ENCODE assay signal across 8 cellular contexts in genomic region chr20:50111120-50111828, GRCh38. TPM values are rescaled to one million over a fixed set of nuclear protein-coding genes. Genes with fewer than 3 reads are reported as not detected.
DNase-seq lines count a peak whose midpoint lies in the region; ATAC-seq and TF ChIP-seq lines count a peak whose summit lies in the region.

No MANE protein-coding gene starts in this region.

- TF ChIP-seq CTCF in WTC11 (IDR thresholded peaks at IDR 0.05) (no peak), psoas muscle (IDR thresholded peaks at IDR 0.05) (no peak)

- H3K36me3 ChIP-seq in HAP-1 (replicated peaks) (peaks cover 8% of the 10 kb centered on the region), psoas muscle (ENCODE audit: insufficient read depth in 1 of 2, low read depth in 1 of 2) (no peaks in the 10 kb centered on the region)

- no peaks in the 10 kb centered on the region for H3K36me3 Mint-ChIP-seq in WTC11

- peaks cover 77% of the 10 kb centered on the region for H3K4me1 Mint-ChIP-seq in WTC11

- peak overlapping the region; percentile 86 for H3K27ac Mint-ChIP-seq in WTC11

- ATAC-seq in WTC11 = no peak
- ATAC-seq in psoas muscle = peak in 3 of 4 donors; percentile 36 to 44 (median 37)
- ATAC-seq in GM19023 (IDR thresholded peaks at IDR 0.05; ENCODE audit: unreplicated experiment) = no peak

- H3K27me3 ChIP-seq in HAP-1 (ENCODE audit: low read depth) (no peaks in the 10 kb centered on the region), psoas muscle (ENCODE audit: insufficient read depth in 3 of 3, low read length in 2 of 3) (no peaks in the 10 kb centered on the region)

- no peaks in the 10 kb centered on the region for H3K9me3 Mint-ChIP-seq in WTC11

- intact Hi-C loops in psoas muscle (cut with DNase I) = loop anchor here in 1 of 2 donors (10.0 kb wide), 1 partner anchor 354 kb away; no protein-coding TSS in a partner anchor

- 22 to 29% (median 24%) methylated on average over 10 of the region's 10 CpGs for WGBS in psoas muscle, 3 donors

- POLR2A ChIA-PET in WTC11 (lab: Charles Lee) = no interaction called here

- peak overlapping the region; percentile 86 for H3K4me3 ChIP-seq in HAP-1
- peak overlapping the region; percentile 91 for H3K4me3 ChIP-seq in psoas muscle

- peak overlapping the region; percentile 87 for H3K27ac ChIP-seq in epithelial cell of prostate
- H3K27ac ChIP-seq in psoas muscle = peak overlapping the region; percentile 97

- no peaks in the 10 kb centered on the region for H3K27me3 Mint-ChIP-seq in WTC11 (ENCODE audit: low read depth)

- peaks cover 36% of the 10 kb centered on the region for H3K4me1 ChIP-seq in HAP-1
- H3K4me1 ChIP-seq in psoas muscle = peaks cover 83% of the 10 kb centered on the region

- H3K4me3 Mint-ChIP-seq in WTC11 = peak overlapping the region; percentile 98

- in situ Hi-C loops in HAP-1 (cut with MboI; ENCODE audit: low sequenced_read_pairs) = no loop called here

- CTCF ChIA-PET in WTC11 (lab: Charles Lee) = interaction anchor here (1.7 to 2.6 kb wide), 3 partner anchors 25 to 40 kb away, joined by 7 to 9 read pairs (median 8); no protein-coding TSS in a partner anchor

- no peak for DNase-seq in HAP-1 (ENCODE audit: low spot score in 2 of 2)
- no peak for DNase-seq in WTC11 (ENCODE audit: low spot score)
- no peak for DNase-seq in epithelial cell of prostate (ENCODE audit: low read depth, low spot score)
- no peak for DNase-seq in psoas muscle
- no peak for DNase-seq in SIG-M5 (lab: John Stamatoyannopoulos, UW)
- no peak for DNase-seq in midbrain (lab: John Stamatoyannopoulos, UW)
- DNase-seq in SHP77 treated with DMSO at 0.1 percent for 48 hours (lab: John Stamatoyannopoulos, UW) = no peak

- H3K9me3 ChIP-seq in HAP-1 (no peaks in the 10 kb centered on the region), psoas muscle (no peaks in the 10 kb centered on the region)

TF ChIP-seq in WTC11, 78 proteins besides CTCF, POLR2A, EP300 and RAD21:
- TF ChIP-seq CREM (CRISPR knock-in tag; IDR thresholded peaks at IDR 0.05) = no peak
- TF ChIP-seq OVOL2 (CRISPR knock-in tag; IDR thresholded peaks at IDR 0.05; ENCODE audit: borderline replicate concordance) = no peak
- no peak for TF ChIP-seq HMGXB4 (CRISPR knock-in tag; IDR thresholded peaks at IDR 0.05)
- no peak for TF ChIP-seq ATF2 (CRISPR knock-in tag; IDR thresholded peaks at IDR 0.05; ENCODE audit: borderline replicate concordance, low read depth)
- no peak for TF ChIP-seq ZMAT4 (CRISPR knock-in tag; IDR thresholded peaks at IDR 0.05)
- no peak for TF ChIP-seq JUN (CRISPR knock-in tag; IDR thresholded peaks at IDR 0.05)
- TF ChIP-seq SMAD3 (CRISPR knock-in tag; IDR thresholded peaks at IDR 0.05; ENCODE audit: borderline replicate concordance) = no peak
- no peak for TF ChIP-seq TEAD1 (CRISPR knock-in tag; IDR thresholded peaks at IDR 0.05)
- TF ChIP-seq, protein P1, sequence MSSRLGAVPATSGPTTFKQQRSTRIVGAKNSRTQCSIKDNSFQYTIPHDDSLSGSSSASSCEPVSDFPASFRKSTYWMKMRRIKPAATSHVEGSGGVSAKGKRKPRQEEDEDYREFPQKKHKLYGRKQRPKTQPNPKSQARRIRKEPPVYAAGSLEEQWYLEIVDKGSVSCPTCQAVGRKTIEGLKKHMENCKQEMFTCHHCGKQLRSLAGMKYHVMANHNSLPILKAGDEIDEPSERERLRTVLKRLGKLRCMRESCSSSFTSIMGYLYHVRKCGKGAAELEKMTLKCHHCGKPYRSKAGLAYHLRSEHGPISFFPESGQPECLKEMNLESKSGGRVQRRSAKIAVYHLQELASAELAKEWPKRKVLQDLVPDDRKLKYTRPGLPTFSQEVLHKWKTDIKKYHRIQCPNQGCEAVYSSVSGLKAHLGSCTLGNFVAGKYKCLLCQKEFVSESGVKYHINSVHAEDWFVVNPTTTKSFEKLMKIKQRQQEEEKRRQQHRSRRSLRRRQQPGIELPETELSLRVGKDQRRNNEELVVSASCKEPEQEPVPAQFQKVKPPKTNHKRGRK (CRISPR knock-in tag; IDR thresholded peaks at IDR 0.05; ENCODE audit: borderline replicate concordance) = no peak
- TF ChIP-seq TCF7 (CRISPR knock-in tag; IDR thresholded peaks at IDR 0.05; ENCODE audit: low read depth) = no peak

RNA-seq across cellular contexts. Expression of gene UBE2V1, which starts 1.7 kb away (rescaled TPM):
- total RNA-seq in WTC11 (2021) (132 to 146 TPM (median 144 TPM) in 3 replicates), psoas muscle (10 to 100 TPM; 45.2 to 78.1 (median 57.5) TPM)
- 100 to 1,000 TPM in 2 of 3 donors, 10 to 100 TPM in 1; 57.1 to 165 (median 103) TPM for polyA plus RNA-seq in psoas muscle

RNA-seq across cellular contexts. Expression of gene PEDS1, which starts 42.2 kb away (rescaled TPM):
- total RNA-seq in WTC11 (2021) (35.0 to 36.7 TPM (median 35.6 TPM) in 3 replicates), psoas muscle (10 to 100 TPM; 17.5 to 59.2 (median 35.0) TPM)
- 10 to 100 TPM; 23.8 to 55.1 (median 49.2) TPM for polyA plus RNA-seq in psoas muscle

Comparison
In these comparisons a context has a peak if more than half of its experiments do, and no peak if none do; other contexts are left out.
1. ATAC-seq: peak in psoas muscle (3 of 4); none in WTC11 (single experiment) and GM19023 (single experiment).